In genomic region chr7:106372121-106372520, GRCh38 we compare ENCODE assay signal across 14 cellular contexts.
A peak's percentile ranks its signal among the peaks of the same experiment; 100 is the strongest.
DNase-seq lines count a peak whose midpoint lies in the region; TF ChIP-seq lines count a peak whose summit lies in the region.
"Had no signal": no experiment of that assay in that cellular context is flagged by ENCODE, and none has a peak within 500 bp of the region (broad histone marks: within the 10 kb centered on the region; RNA-seq: fewer than 3 reads in every experiment).

No MANE protein-coding gene starts in this region.

- H3K4me2 ChIP-seq in smooth muscle cell (peak overlapping the region; percentile 47), PC-9 (no peak overlapping the region)

- H3K27ac ChIP-seq in smooth muscle cell (ENCODE audit: low read depth) (peak overlapping the region; percentile 60), PC-9 (no peak overlapping the region)
- H3K27ac ChIP-seq: SJSA1 had no signal

- intact Hi-C loops in PC-9 (cut with micrococcal nuclease; ENCODE audit: unreplicated experiment): no loop called here

- H4K20me1 ChIP-seq in smooth muscle cell (ENCODE audit: low read depth) (no peaks in the 10 kb centered on the region), PC-9 (ENCODE audit: insufficient read depth) (no peaks in the 10 kb centered on the region)

- TF ChIP-seq CTCF in fibroblast of mammary gland (conservative IDR thresholded peaks at IDR 0.05; ENCODE audit: control insufficient read depth, insufficient read depth, low read depth, low read length): no peak
- TF ChIP-seq CTCF in smooth muscle cell (IDR thresholded peaks at IDR 0.05; ENCODE audit: borderline replicate concordance, insufficient read depth, poor library complexity, severe bottlenecking): no peak
- TF ChIP-seq CTCF in PC-9 (conservative IDR thresholded peaks at IDR 0.05): no peak
- TF ChIP-seq CTCF in GM10248 (IDR thresholded peaks at IDR 0.05; ENCODE audit: control extremely low read depth, extremely low read depth, low read depth, missing control alignments): no peak

- H3K9ac ChIP-seq in smooth muscle cell (ENCODE audit: low read depth): no peak overlapping the region

- H3K36me3 ChIP-seq in smooth muscle cell (ENCODE audit: low read depth) (no peaks in the 10 kb centered on the region), PC-9 (ENCODE audit: low read depth) (0 out of 2 replicates have a peak, but pooled peaks cover 8% of the 10 kb centered on the region)
- H3K36me3 ChIP-seq: SJSA1 had no signal

- H2AFZ ChIP-seq in smooth muscle cell (ENCODE audit: low read depth) (peak overlapping the region; percentile 71), PC-9 (no peak overlapping the region)

- DNase-seq in HT1080 (ENCODE audit: low read depth): peak; percentile 24
- DNase-seq in RKO (ENCODE audit: low spot score): peak; percentile 46
- peak; percentile 76 for DNase-seq in fibroblast of mammary gland (ENCODE audit: low read depth)
- no peak for DNase-seq in smooth muscle cell (lab: John Stamatoyannopoulos, UW; ENCODE audit: unreplicated experiment)
- no peak for DNase-seq in PC-9
- DNase-seq in NOMO-1 (lab: John Stamatoyannopoulos, UW; ENCODE audit: unreplicated experiment in 2 of 2): no peak
- DNase-seq in GM10248 (ENCODE audit: extremely low spot score): no peak
- DNase-seq: ACHN, H7, NCI-H1105 treated with DMSO at 0.1 percent for 48 hours, NCI-H1694 treated with DMSO at 0.1 percent for 48 hours, NCI-H2227 treated with DMSO at 0.1 percent for 48 hours, NCI-H510A treated with DMSO at 0.1 percent for 48 hours had no signal

- no peaks in the 10 kb centered on the region for H3K9me2 ChIP-seq in PC-9 (ENCODE audit: insufficient read depth)

- CTCF ChIA-PET in PC-9 (lab: Charles Lee): no interaction called here
- CTCF ChIA-PET in GM10248 (lab: Yijun Ruan, JAX): interaction anchor here (1.1 to 1.6 kb wide), 2 partner anchors 19 to 31 kb away, joined by 3 to 5 read pairs; no protein-coding TSS in a partner anchor

- H3K9me3 ChIP-seq in smooth muscle cell (replicated peaks; ENCODE audit: low read depth): no peaks in the 10 kb centered on the region
- peaks cover 29% of the 10 kb centered on the region; the same call in 1 of the 2 replicates for H3K9me3 ChIP-seq in PC-9 (ENCODE audit: insufficient read depth, low read depth)
- H3K9me3 ChIP-seq: SJSA1 had no signal

- H3K27me3 ChIP-seq in smooth muscle cell (ENCODE audit: low read depth) (no peaks in the 10 kb centered on the region), PC-9 (ENCODE audit: insufficient read depth, low read depth) (no peaks in the 10 kb centered on the region)
- H3K27me3 ChIP-seq: SJSA1 had no signal

- no peaks in the 10 kb centered on the region for H3K4me1 ChIP-seq in smooth muscle cell (ENCODE audit: low read depth)
- H3K4me1 ChIP-seq in PC-9 (replicated peaks; ENCODE audit: insufficient read depth): peaks cover 32% of the 10 kb centered on the region
- H3K4me1 ChIP-seq: SJSA1 had no signal

- BruUV-seq in PC-9 (replicated peaks; lab: Mats Ljungman, UMichigan): no TSS peak

- POLR2A ChIA-PET in PC-9 (lab: Charles Lee; ENCODE audit: unreplicated experiment): no interaction called here
- POLR2A ChIA-PET in GM10248 (lab: Yijun Ruan, JAX): no interaction called here

- H3K4me3 ChIP-seq in fibroblast of mammary gland (ENCODE audit: control insufficient read depth, low read depth, low read length): no peak overlapping the region
- no peak overlapping the region for H3K4me3 ChIP-seq in smooth muscle cell
- no peak overlapping the region for H3K4me3 ChIP-seq in PC-9
- H3K4me3 ChIP-seq: SJSA1 had no signal

- no peaks in the 10 kb centered on the region for H3K79me2 ChIP-seq in smooth muscle cell (ENCODE audit: low read depth)
- H3K79me2 ChIP-seq in PC-9 (ENCODE audit: low read depth): no peaks in the 10 kb centered on the region

- 35% methylated on average over 2 of the region's 2 CpGs for WGBS in smooth muscle cell (ENCODE audit: low lambda C conversion rate)

- H3F3A ChIP-seq in smooth muscle cell (ENCODE audit: low read depth) (no peaks in the 10 kb centered on the region), PC-9 (ENCODE audit: insufficient read depth, low read depth) (peaks cover 24% of the 10 kb centered on the region; the same call in 1 of the 2 replicates)

Comparison
In these comparisons a context has a peak if more than half of its experiments do, and no peak if none do; other contexts are left out.
1. DNase-seq: peak in HT1080 (single experiment), RKO (single experiment) and fibroblast of mammary gland (single experiment); none in smooth muscle cell (single experiment), PC-9 (0 of 2), NOMO-1 (0 of 2) and GM10248 (single experiment).